In genomic region chr14:70789961-70790360, GRCh38 we compare ENCODE assay signal across 16 cellular contexts. TPM values are rescaled to one million over a fixed set of nuclear protein-coding genes. Genes with fewer than 3 reads are reported as not detected.
DNase-seq lines count a peak whose midpoint lies in the region; ATAC-seq and TF ChIP-seq lines count a peak whose summit lies in the region.
"Had no signal": no experiment of that assay in that cellular context is flagged by ENCODE, and none has a peak within 500 bp of the region (broad histone marks: within the 10 kb centered on the region; RNA-seq: fewer than 3 reads in every experiment).

No MANE protein-coding gene starts in this region.

- intact Hi-C loops in left lung (cut with DNase I): no loop called here

- no peak for ATAC-seq in activated T-helper 17 cell treated with anti-CD3 and anti-CD28 coated beads, Interleukin-2, amount 50 U/mL, for 72 hours (replicated peaks)
- no peak for ATAC-seq in left lung
- ATAC-seq: A549 had no signal

- peak overlapping the region; percentile 13 for H3K27ac Mint-ChIP-seq in activated T-helper 17 cell treated with anti-CD3 and anti-CD28 coated beads, Interleukin-2, amount 50 U/mL, for 72 hours

- no peak overlapping the region for H2BK15ac ChIP-seq in neuronal stem cell (ENCODE audit: low read length)

- H3K36me3 ChIP-seq in neuronal stem cell (replicated peaks in 1 of 2; ENCODE audit: control insufficient read depth in 2 of 2, insufficient read depth in 2 of 2, low read length in 2 of 2): peaks cover 0 to 15% of the 10 kb centered on the region in 2 donors
- no peaks in the 10 kb centered on the region for H3K36me3 ChIP-seq in left lung

- in situ Hi-C loops in G401 (cut with HindIII; ENCODE audit: low sequenced_read_pairs): no loop called here

- H3K23ac ChIP-seq in neuronal stem cell (ENCODE audit: low read depth, low read length, poor library complexity): no peak overlapping the region

- peaks cover 0 to 1% of the 10 kb centered on the region in 2 donors for H3K4me1 ChIP-seq in neuronal stem cell (ENCODE audit: control insufficient read depth in 2 of 2, insufficient read depth in 1 of 2, low read depth in 1 of 2, low read length in 2 of 2)
- peaks cover 5 to 7% of the 10 kb centered on the region in 2 donors for H3K4me1 ChIP-seq in left lung

- no CpG with 5 or more reads among the region's 4 CpGs for WGBS in neuronal stem cell (ENCODE audit: extremely low coverage in 2 of 2, insufficient read length in 2 of 2, insufficient replicate concordance in 1 of 2), 2 donors

- H3K4me3 ChIP-seq in neuronal stem cell (ENCODE audit: low read length in 2 of 2) (no peak overlapping the region), left lung (no peak overlapping the region)
- H3K4me3 ChIP-seq: A549 had no signal

- H3K27me3 Mint-ChIP-seq in activated T-helper 17 cell treated with anti-CD3 and anti-CD28 coated beads, Interleukin-2, amount 50 U/mL, for 72 hours: no peaks in the 10 kb centered on the region

- H3K27me3 ChIP-seq in neuronal stem cell (ENCODE audit: control insufficient read depth in 3 of 3, insufficient read depth in 3 of 3, low read depth in 1 of 3, low read length in 3 of 3) (no peaks in the 10 kb centered on the region), left lung (no peaks in the 10 kb centered on the region)

- H2BK120ac ChIP-seq in neuronal stem cell (ENCODE audit: low read depth, low read length): no peak overlapping the region

- H3K4me3 Mint-ChIP-seq in activated T-helper 17 cell treated with anti-CD3 and anti-CD28 coated beads, Interleukin-2, amount 50 U/mL, for 72 hours: no peak overlapping the region

- no peak for TF ChIP-seq CTCF in left lung (IDR thresholded peaks at IDR 0.05)

- H3K27ac ChIP-seq in neuronal stem cell (replicated peaks; ENCODE audit: low read length) (no peak overlapping the region), left lung (no peak overlapping the region)
- H3K27ac ChIP-seq: A549, C4-2B had no signal

- no peaks in the 10 kb centered on the region for H3K4me1 Mint-ChIP-seq in activated T-helper 17 cell treated with anti-CD3 and anti-CD28 coated beads, Interleukin-2, amount 50 U/mL, for 72 hours

- H4K8ac ChIP-seq in neuronal stem cell (ENCODE audit: low read depth, low read length): no peak overlapping the region

- H3K14ac ChIP-seq in neuronal stem cell (ENCODE audit: low read length): no peak overlapping the region

- no peak overlapping the region for H3K4me2 ChIP-seq in neuronal stem cell (ENCODE audit: insufficient read depth, low read length, poor library complexity, severe bottlenecking)
- H3K4me2 ChIP-seq: A549 had no signal

- H3K9me3 Mint-ChIP-seq in activated T-helper 17 cell treated with anti-CD3 and anti-CD28 coated beads, Interleukin-2, amount 50 U/mL, for 72 hours: no peaks in the 10 kb centered on the region

- DNase-seq in G401 (ENCODE audit: low spot score): peak; percentile 93
- DNase-seq in NCI-H524 treated with DMSO at 0.1 percent for 48 hours (lab: John Stamatoyannopoulos, UW): peak; percentile 98
- DNase-seq in myocyte (ENCODE audit: low read depth): peak; percentile 22
- DNase-seq in neuronal stem cell (ENCODE audit: low spot score): no peak
- DNase-seq in left lung: no peak
- DNase-seq in effector CD8-positive, alpha-beta T cell (lab: John Stamatoyannopoulos, UW): no peak
- DNase-seq: DMS153, KBM-7, NCI-H1048, NCI-H1436 treated with DMSO at 0.1 percent for 48 hours, NCI-H2081 treated with DMSO at 0.1 percent for 48 hours, NCI-H345, NCI-H69 had no signal

- no peak overlapping the region for H4K91ac ChIP-seq in neuronal stem cell (ENCODE audit: low read depth, low read length, poor library complexity)

- no peak overlapping the region for H2BK5ac ChIP-seq in neuronal stem cell (ENCODE audit: low read length)

- no peak overlapping the region for H3K9ac ChIP-seq in neuronal stem cell (ENCODE audit: low read depth, low read length, poor library complexity)

- peaks cover 19% of the 10 kb centered on the region for H3K36me3 Mint-ChIP-seq in activated T-helper 17 cell treated with anti-CD3 and anti-CD28 coated beads, Interleukin-2, amount 50 U/mL, for 72 hours (ENCODE audit: low read depth)

- H3K18ac ChIP-seq in neuronal stem cell (ENCODE audit: low read length): no peak overlapping the region

- no peak overlapping the region for H3K4ac ChIP-seq in neuronal stem cell (ENCODE audit: low read length)

- H2AFZ ChIP-seq in neuronal stem cell (ENCODE audit: low read length): no peak overlapping the region

- no peak overlapping the region for H2BK12ac ChIP-seq in neuronal stem cell (ENCODE audit: low read length)

- H2AK5ac ChIP-seq in neuronal stem cell (ENCODE audit: low read depth, low read length): no peak overlapping the region

- H3K9me3 ChIP-seq in neuronal stem cell (replicated peaks in 1 of 2; ENCODE audit: control insufficient read depth in 2 of 2, insufficient read depth in 1 of 2, low read depth in 1 of 2, low read length in 2 of 2): no peaks in the 10 kb centered on the region
- H3K9me3 ChIP-seq in left lung: no peaks in the 10 kb centered on the region
- H3K9me3 ChIP-seq: A549 had no signal

- no peaks in the 10 kb centered on the region for H3K79me1 ChIP-seq in neuronal stem cell (ENCODE audit: low read depth, low read length)

RNA-seq across cellular contexts. Expression of gene MAP3K9, which starts 19.4 kb away (rescaled TPM):
- total RNA-seq in G401 (2014; rRNA removed; shearing (Covaris generic)): 3.3 and 3.8 TPM in 2 replicates
- total RNA-seq in activated T-helper 17 cell treated with anti-CD3 and anti-CD28 coated beads, Interleukin-2, amount 50 U/mL, for 72 hours: 10 to 100 TPM in 1 of 2 donors, 1 to 10 TPM in 1; 6.8 to 10.5 TPM
- total RNA-seq in myocyte: 0.42 and 0.53 TPM in 2 replicates
- 0.86 TPM for polyA plus RNA-seq in myocyte (2012)
- polyA plus RNA-seq in neuronal stem cell (2013, experiment 1 of 2): 9.3 TPM
- polyA plus RNA-seq in neuronal stem cell (2013, experiment 2 of 2): 9.2 TPM
- total RNA-seq in left lung: 10 to 100 TPM; 10.7 to 13.1 TPM

Comparison
In these comparisons a context has a peak if more than half of its experiments do, and no peak if none do; other contexts are left out.
1. DNase-seq: peak in G401 (single experiment), NCI-H524 treated with DMSO at 0.1 percent for 48 hours (single experiment) and myocyte (single experiment); none in neuronal stem cell (single experiment), left lung (0 of 2) and effector CD8-positive, alpha-beta T cell (single experiment).